12 cellular contexts compared by ENCODE assay signal in genomic region chr2:205714789-205715411, GRCh38. TPM values are rescaled to one million over a fixed set of nuclear protein-coding genes. Genes with fewer than 3 reads are reported as not detected.
DNase-seq lines count a peak whose midpoint lies in the region; ATAC-seq and TF ChIP-seq lines count a peak whose summit lies in the region.
"Had no signal": no experiment of that assay in that cellular context is flagged by ENCODE, and none has a peak within 500 bp of the region (broad histone marks: within the 10 kb centered on the region; RNA-seq: fewer than 3 reads in every experiment).

No MANE protein-coding gene starts in this region.

- no peak overlapping the region for H3K14ac ChIP-seq in mesenchymal stem cell (ENCODE audit: low read length in 2 of 2)

- H3K23ac ChIP-seq in mesenchymal stem cell (ENCODE audit: low read length in 2 of 2) = peak overlapping the region in 1 of 2 experiments; percentile 27

- H3K9me3 ChIP-seq in mesenchymal stem cell (ENCODE audit: control insufficient read depth, low read length) (no peaks in the 10 kb centered on the region), tibial artery (no peaks in the 10 kb centered on the region)

- no peak overlapping the region for H2AFZ ChIP-seq in mesenchymal stem cell (ENCODE audit: low read depth, low read length)

- peaks cover 38% of the 10 kb centered on the region for H3K4me1 Mint-ChIP-seq in activated T-cell treated with anti-CD3 and anti-CD28 coated beads, Interleukin-2, amount 50 U/mL, for 72 hours (ENCODE audit: low read depth)
- peaks cover 6% of the 10 kb centered on the region for H3K4me1 Mint-ChIP-seq in activated T-cell treated with anti-CD3 and anti-CD28 coated beads, Interleukin-2, amount 50 U/mL, for 4 hours (ENCODE audit: low read depth)
- peaks cover 84% of the 10 kb centered on the region for H3K4me1 Mint-ChIP-seq in activated T-helper 2 cell treated with anti-CD3 and anti-CD28 coated beads, Interferon-gamma antibody, Interleukin-2, Interleukin-4, amounts not matched to agents 10 μg/mL and 5 μg/mL and 100 μg/mL, durations not matched to agents 14 hours and 24 hours and 36 hours (ENCODE audit: low read depth)

- TF ChIP-seq CTCF in tibial artery (IDR thresholded peaks at IDR 0.05) = no peak

- intact Hi-C loops in activated T-helper 2 cell treated with anti-CD3 and anti-CD28 coated beads, Interferon-gamma antibody, Interleukin-2, Interleukin-4, amounts not matched to agents 10 μg/mL and 5 μg/mL and 100 μg/mL, durations not matched to agents 14 hours and 24 hours and 36 hours (cut with micrococcal nuclease) = loop anchor here (1.0 kb wide), 2 partner anchors 9 to 15 kb away; no protein-coding TSS in a partner anchor
- intact Hi-C loops in tibial artery (cut with DNase I; ENCODE audit: low total_unique reads) = no loop called here

- peaks cover 14% of the 10 kb centered on the region for H3K79me1 ChIP-seq in mesenchymal stem cell (replicated peaks; ENCODE audit: low read length, poor library complexity, severe bottlenecking)

- no peak overlapping the region for H2BK5ac ChIP-seq in mesenchymal stem cell (ENCODE audit: low read depth, low read length, poor library complexity, severe bottlenecking)

- H3K4me2 ChIP-seq in mesenchymal stem cell (ENCODE audit: low read length, poor library complexity, severe bottlenecking) = no peak overlapping the region

- H3K27ac Mint-ChIP-seq in activated T-cell treated with anti-CD3 and anti-CD28 coated beads, Interleukin-2, amount 50 U/mL, for 72 hours = peak overlapping the region; percentile 9
- peak overlapping the region; percentile 77 for H3K27ac Mint-ChIP-seq in activated T-helper 2 cell treated with anti-CD3 and anti-CD28 coated beads, Interferon-gamma antibody, Interleukin-2, Interleukin-4, amounts not matched to agents 10 μg/mL and 5 μg/mL and 100 μg/mL, durations not matched to agents 14 hours and 24 hours and 36 hours

- WGBS in mesenchymal stem cell = 21% methylated on average over 7 of the region's 7 CpGs

- H3K27me3 ChIP-seq in mesenchymal stem cell (ENCODE audit: control insufficient read depth in 1 of 2, insufficient read depth in 1 of 2, low read length in 2 of 2) (no peaks in the 10 kb centered on the region), tibial artery (no peaks in the 10 kb centered on the region)

- H3K4me3 Mint-ChIP-seq in activated T-cell treated with anti-CD3 and anti-CD28 coated beads, Interleukin-2, amount 50 U/mL, for 72 hours = peak overlapping the region; percentile 30 to 44
- H3K4me3 Mint-ChIP-seq in activated T-cell treated with anti-CD3 and anti-CD28 coated beads, Interleukin-2, amount 50 U/mL, for 4 hours = no peak overlapping the region
- no peak overlapping the region for H3K4me3 Mint-ChIP-seq in activated T-helper 2 cell treated with anti-CD3 and anti-CD28 coated beads, Interferon-gamma antibody, Interleukin-2, Interleukin-4, amounts not matched to agents 10 μg/mL and 5 μg/mL and 100 μg/mL, durations not matched to agents 14 hours and 24 hours and 36 hours (ENCODE audit: low read depth)

- H3K4me1 ChIP-seq in mesenchymal stem cell (ENCODE audit: control insufficient read depth, insufficient read depth, low read depth, low read length) = peaks cover 13% of the 10 kb centered on the region
- H3K4me1 ChIP-seq in tibial artery = peaks cover 0 to 20% (median 12%) of the 10 kb centered on the region in 4 donors

- H4K8ac ChIP-seq in mesenchymal stem cell (ENCODE audit: low read length) = peak overlapping the region; percentile 53

- H3K18ac ChIP-seq in mesenchymal stem cell (ENCODE audit: low read depth in 1 of 2, low read length in 2 of 2) = peak overlapping the region; percentile 44 to 77

- H2BK120ac ChIP-seq in mesenchymal stem cell (ENCODE audit: low read depth, low read length) = peak overlapping the region; percentile 37

- peak overlapping the region; percentile 45 for H2AK5ac ChIP-seq in mesenchymal stem cell (ENCODE audit: low read length, severe bottlenecking)

- H3K9me3 Mint-ChIP-seq in activated T-cell treated with anti-CD3 and anti-CD28 coated beads, Interleukin-2, amount 50 U/mL, for 72 hours = no peaks in the 10 kb centered on the region
- no peaks in the 10 kb centered on the region for H3K9me3 Mint-ChIP-seq in activated T-cell treated with anti-CD3 and anti-CD28 coated beads, Interleukin-2, amount 50 U/mL, for 4 hours
- no peaks in the 10 kb centered on the region for H3K9me3 Mint-ChIP-seq in activated T-helper 2 cell treated with anti-CD3 and anti-CD28 coated beads, Interferon-gamma antibody, Interleukin-2, Interleukin-4, amounts not matched to agents 10 μg/mL and 5 μg/mL and 100 μg/mL, durations not matched to agents 14 hours and 24 hours and 36 hours
- H3K9me3 Mint-ChIP-seq: activated naive CD4-positive, alpha-beta T cell treated with anti-CD3 and anti-CD28 coated beads, Interleukin-2, amount 50 U/mL, for 72 hours had no signal

- DNase-seq in activated T-cell treated with anti-CD3 and anti-CD28 coated beads, Interleukin-2, amount 50 U/mL, for 72 hours = no peak
- no peak for DNase-seq in activated T-cell treated with anti-CD3 and anti-CD28 coated beads, Interleukin-2, amount 50 U/mL, for 4 hours
- DNase-seq in activated T-helper 2 cell treated with anti-CD3 and anti-CD28 coated beads, Interferon-gamma antibody, Interleukin-2, Interleukin-4, amounts not matched to agents 10 μg/mL and 5 μg/mL and 100 μg/mL, durations not matched to agents 14 hours and 24 hours and 36 hours (ENCODE audit: low spot score) = no peak
- DNase-seq in mesenchymal stem cell = peak; percentile 81
- DNase-seq in tibial artery = no peak
- no peak for DNase-seq in ecto neural progenitor cell (ENCODE audit: low spot score)
- DNase-seq: activated CD4-positive, CD25-positive, alpha-beta regulatory T cell treated with anti-CD3 and anti-CD28 coated beads, Interleukin-2, amount 50 U/mL, for 72 hours had no signal

- H3K4me3 ChIP-seq in mesenchymal stem cell (ENCODE audit: insufficient read depth in 1 of 2, low read depth in 1 of 2, low read length in 2 of 2) = no peak overlapping the region
- no peak overlapping the region for H3K4me3 ChIP-seq in tibial artery

- no peaks in the 10 kb centered on the region for H3K36me3 Mint-ChIP-seq in activated T-cell treated with anti-CD3 and anti-CD28 coated beads, Interleukin-2, amount 50 U/mL, for 72 hours (ENCODE audit: insufficient read depth in 2 of 2)
- H3K36me3 Mint-ChIP-seq in activated T-cell treated with anti-CD3 and anti-CD28 coated beads, Interleukin-2, amount 50 U/mL, for 4 hours (ENCODE audit: insufficient read depth) = no peaks in the 10 kb centered on the region
- peaks cover 49% of the 10 kb centered on the region for H3K36me3 Mint-ChIP-seq in activated T-helper 2 cell treated with anti-CD3 and anti-CD28 coated beads, Interferon-gamma antibody, Interleukin-2, Interleukin-4, amounts not matched to agents 10 μg/mL and 5 μg/mL and 100 μg/mL, durations not matched to agents 14 hours and 24 hours and 36 hours (ENCODE audit: low read depth)
- H3K36me3 Mint-ChIP-seq: activated naive CD4-positive, alpha-beta T cell treated with anti-CD3 and anti-CD28 coated beads, Interleukin-2, amount 50 U/mL, for 72 hours had no signal

- H3K9ac ChIP-seq in mesenchymal stem cell (ENCODE audit: low read length) = no peak overlapping the region

- H3K36me3 ChIP-seq in mesenchymal stem cell (ENCODE audit: control insufficient read depth in 1 of 2, insufficient read depth in 2 of 2, low read depth in 1 of 2, low read length in 2 of 2) = peaks cover 0 to 15% of the 10 kb centered on the region in 2 experiments
- H3K36me3 ChIP-seq in tibial artery = no peaks in the 10 kb centered on the region

- peaks cover 12% of the 10 kb centered on the region for H3K27me3 Mint-ChIP-seq in activated T-cell treated with anti-CD3 and anti-CD28 coated beads, Interleukin-2, amount 50 U/mL, for 72 hours (ENCODE audit: low read depth)
- H3K27me3 Mint-ChIP-seq in activated T-cell treated with anti-CD3 and anti-CD28 coated beads, Interleukin-2, amount 50 U/mL, for 4 hours (ENCODE audit: low read depth) = peaks cover 4% of the 10 kb centered on the region
- no peaks in the 10 kb centered on the region for H3K27me3 Mint-ChIP-seq in activated T-helper 2 cell treated with anti-CD3 and anti-CD28 coated beads, Interferon-gamma antibody, Interleukin-2, Interleukin-4, amounts not matched to agents 10 μg/mL and 5 μg/mL and 100 μg/mL, durations not matched to agents 14 hours and 24 hours and 36 hours (ENCODE audit: low read depth)

- no peak for ATAC-seq in activated T-cell treated with anti-CD3 and anti-CD28 coated beads, Interleukin-2, amount 50 U/mL, for 72 hours (replicated peaks in 1 of 2)
- ATAC-seq in activated T-cell treated with anti-CD3 and anti-CD28 coated beads, Interleukin-2, amount 50 U/mL, for 4 hours = no peak
- ATAC-seq in activated CD4-positive, CD25-positive, alpha-beta regulatory T cell treated with anti-CD3 and anti-CD28 coated beads, Interleukin-2, amount 50 U/mL, for 24 hours = no peak
- no peak for ATAC-seq in HG02588 (IDR thresholded peaks at IDR 0.05; ENCODE audit: unreplicated experiment)
- ATAC-seq: left lobe of liver had no signal

- peak overlapping the region; percentile 17 to 22 for H3K4ac ChIP-seq in mesenchymal stem cell (ENCODE audit: low read depth in 1 of 2, low read length in 2 of 2)

- H3K27ac ChIP-seq in mesenchymal stem cell (ENCODE audit: low read length, poor library complexity, severe bottlenecking) (peak overlapping the region; percentile 79), tibial artery (peak overlapping the region; percentile 28 to 44)
- H3K27ac ChIP-seq: RWPE1 had no signal

- peak overlapping the region; percentile 46 for H4K91ac ChIP-seq in mesenchymal stem cell (ENCODE audit: low read length)

- H2BK15ac ChIP-seq in mesenchymal stem cell (ENCODE audit: low read depth, poor library complexity, severe bottlenecking) = peak overlapping the region; percentile 85

- H2BK12ac ChIP-seq in mesenchymal stem cell (ENCODE audit: low read length in 2 of 2) = peak overlapping the region in 1 of 2 experiments; percentile 50

RNA-seq across cellular contexts. Expression of gene NRP2, which starts 32.6 kb away (rescaled TPM):
- total RNA-seq in activated T-cell treated with anti-CD3 and anti-CD28 coated beads, Interleukin-2, amount 50 U/mL, for 72 hours = 1 to 10 TPM; 2.5 to 2.6 TPM
- 1 to 10 TPM; 1.6 to 3.2 (median 1.6) TPM for total RNA-seq in activated T-cell treated with anti-CD3 and anti-CD28 coated beads, Interleukin-2, amount 50 U/mL, for 4 hours
- 59.9 and 61.7 TPM in 2 replicates for total RNA-seq in activated T-helper 2 cell treated with anti-CD3 and anti-CD28 coated beads, Interferon-gamma antibody, Interleukin-2, Interleukin-4, amounts not matched to agents 10 μg/mL and 5 μg/mL and 100 μg/mL, durations not matched to agents 14 hours and 24 hours and 36 hours
- 87.1 TPM for polyA plus RNA-seq in mesenchymal stem cell (2013, experiment 1 of 2)
- 83.3 TPM for polyA plus RNA-seq in mesenchymal stem cell (2013, experiment 2 of 2)

Comparison
In these comparisons a context has a peak if more than half of its experiments do, and no peak if none do; other contexts are left out.
1. H3K4me3 Mint-ChIP-seq: peak in activated T-cell treated with anti-CD3 and anti-CD28 coated beads, Interleukin-2, amount 50 U/mL, for 72 hours (2 of 2); none in activated T-cell treated with anti-CD3 and anti-CD28 coated beads, Interleukin-2, amount 50 U/mL, for 4 hours (single experiment) and activated T-helper 2 cell treated with anti-CD3 and anti-CD28 coated beads, Interferon-gamma antibody, Interleukin-2, Interleukin-4, amounts not matched to agents 10 μg/mL and 5 μg/mL and 100 μg/mL, durations not matched to agents 14 hours and 24 hours and 36 hours (single experiment).
2. RNA of gene NRP2, which starts 32.6 kb away (total RNA-seq): 59.9 to 61.7 TPM in activated T-helper 2 cell treated with anti-CD3 and anti-CD28 coated beads, Interferon-gamma antibody, Interleukin-2, Interleukin-4, amounts not matched to agents 10 μg/mL and 5 μg/mL and 100 μg/mL, durations not matched to agents 14 hours and 24 hours and 36 hours; 2.5 to 2.6 TPM in activated T-cell treated with anti-CD3 and anti-CD28 coated beads, Interleukin-2, amount 50 U/mL, for 72 hours and 1.6 to 3.2 TPM in activated T-cell treated with anti-CD3 and anti-CD28 coated beads, Interleukin-2, amount 50 U/mL, for 4 hours; every median in the first group is over 10 times any median in the second.